31 cellular contexts compared by ENCODE assay signal in genomic region chr6:39587080-39587479, GRCh38.
"Had no signal": no experiment of that assay in that cellular context is flagged by ENCODE, and none has a peak within 500 bp of the region (broad histone marks: within the 10 kb centered on the region; RNA-seq: fewer than 3 reads in every experiment).

No MANE protein-coding gene starts in this region.

- H3K4me1 ChIP-seq: body of pancreas, breast epithelium had no signal

- H3K27ac ChIP-seq: body of pancreas, brain microvascular endothelial cell, breast epithelium, VCaP had no signal

- ATAC-seq: activated CD4-positive, CD25-positive, alpha-beta regulatory T cell treated with anti-CD3 and anti-CD28 coated beads, Interleukin-2, amount 50 U/mL, for 24 hours; activated CD8-positive, alpha-beta T cell treated with anti-CD3 and anti-CD28 coated beads for 36 hours; activated naive CD8-positive, alpha-beta T cell treated with anti-CD3 and anti-CD28 coated beads, Interleukin-2, amount 50 U/mL, for 24 hours; body of pancreas; T-cell; T-helper 17 cell had no signal

- H3K9me3 ChIP-seq: body of pancreas, breast epithelium had no signal

- H3K27ac Mint-ChIP-seq: activated CD4-positive, alpha-beta memory T cell treated with anti-CD3 and anti-CD28 coated beads for 36 hours; activated CD4-positive, alpha-beta T cell treated with anti-CD3 and anti-CD28 coated beads, Interleukin-2, amount 10 ng/mL, durations not matched to agents 24 days and 14 days; activated CD8-positive, alpha-beta T cell treated with anti-CD3 and anti-CD28 coated beads for 36 hours; activated naive CD4-positive, alpha-beta T cell treated with anti-CD3 and anti-CD28 coated beads, Interleukin-2, amount 10 ng/mL, durations not matched to agents 7 days and 5 days; activated naive CD4-positive, alpha-beta T cell treated with anti-CD3 and anti-CD28 coated beads, Interleukin-2, amount 50 U/mL, for 24 hours; activated naive CD8-positive, alpha-beta T cell; activated naive CD8-positive, alpha-beta T cell treated with anti-CD3 and anti-CD28 coated beads, Interleukin-2, amount 10 ng/mL, durations not matched to agents 7 days and 5 days; activated naive CD8-positive, alpha-beta T cell treated with anti-CD3 and anti-CD28 coated beads, Interleukin-2, amount 50 U/mL, for 24 hours; activated T-cell treated with anti-CD3 and anti-CD28 coated beads, Interleukin-2, amount 50 U/mL, for 24 hours; activated T-helper 2 cell treated with anti-CD3 and anti-CD28 coated beads, Interferon-gamma antibody, Interleukin-2, Interleukin-4, amounts not matched to agents 10 μg/mL and 5 μg/mL and 100 μg/mL, durations not matched to agents 14 hours and 24 hours and 36 hours; T-cell; T-helper 17 cell had no signal

- H3K4me3 Mint-ChIP-seq: activated CD4-positive, alpha-beta memory T cell treated with anti-CD3 and anti-CD28 coated beads for 36 hours; activated CD4-positive, alpha-beta T cell treated with anti-CD3 and anti-CD28 coated beads, Interleukin-2, amount 10 ng/mL, durations not matched to agents 24 days and 14 days; activated CD8-positive, alpha-beta T cell treated with anti-CD3 and anti-CD28 coated beads for 36 hours; activated naive CD4-positive, alpha-beta T cell treated with anti-CD3 and anti-CD28 coated beads, Interleukin-2, amount 10 ng/mL, durations not matched to agents 7 days and 5 days; activated naive CD4-positive, alpha-beta T cell treated with anti-CD3 and anti-CD28 coated beads, Interleukin-2, amount 50 U/mL, for 24 hours; activated naive CD8-positive, alpha-beta T cell; activated naive CD8-positive, alpha-beta T cell treated with anti-CD3 and anti-CD28 coated beads, Interleukin-2, amount 10 ng/mL, durations not matched to agents 7 days and 5 days; activated naive CD8-positive, alpha-beta T cell treated with anti-CD3 and anti-CD28 coated beads, Interleukin-2, amount 50 U/mL, for 24 hours; activated T-cell treated with anti-CD3 and anti-CD28 coated beads, Interleukin-2, amount 50 U/mL, for 24 hours; T-cell; T-helper 17 cell had no signal

- H3K36me3 ChIP-seq: brain microvascular endothelial cell, breast epithelium had no signal

- H3K4me1 Mint-ChIP-seq: activated CD4-positive, alpha-beta T cell treated with anti-CD3 and anti-CD28 coated beads, Interleukin-2, amount 10 ng/mL, durations not matched to agents 24 days and 14 days; activated naive CD4-positive, alpha-beta T cell treated with anti-CD3 and anti-CD28 coated beads, Interleukin-2, amount 10 ng/mL, durations not matched to agents 7 days and 5 days; activated naive CD4-positive, alpha-beta T cell treated with anti-CD3 and anti-CD28 coated beads, Interleukin-2, amount 50 U/mL, for 24 hours; activated naive CD8-positive, alpha-beta T cell treated with anti-CD3 and anti-CD28 coated beads, Interleukin-2, amount 10 ng/mL, durations not matched to agents 7 days and 5 days; activated naive CD8-positive, alpha-beta T cell treated with anti-CD3 and anti-CD28 coated beads, Interleukin-2, amount 50 U/mL, for 24 hours; T-cell; T-helper 17 cell had no signal

- H3K27me3 ChIP-seq: body of pancreas, brain microvascular endothelial cell, breast epithelium had no signal

- H3K4me3 ChIP-seq: body of pancreas, breast epithelium had no signal

- DNase-seq: activated CD4-positive, alpha-beta memory T cell treated with anti-CD3 and anti-CD28 coated beads for 36 hours; activated CD4-positive, alpha-beta T cell treated with anti-CD3 and anti-CD28 coated beads for 1 hour; activated CD4-positive, alpha-beta T cell treated with anti-CD3 and anti-CD28 coated beads for 4 hours; activated CD4-positive, alpha-beta T cell treated with anti-CD3 and anti-CD28 coated beads, Interleukin-2, amount 10 ng/mL, durations not matched to agents 24 days and 14 days; activated CD4-positive, alpha-beta T cell treated with anti-CD3 and anti-CD28 coated beads, Interleukin-2, amount 50 U/mL, for 1 hour; activated CD4-positive, alpha-beta T cell treated with anti-CD3 and anti-CD28 coated beads, Interleukin-2, amount 50 U/mL, for 4 hours; activated CD4-positive, CD25-positive, alpha-beta regulatory T cell; activated CD8-positive, alpha-beta memory T cell treated with anti-CD3 and anti-CD28 coated beads, Interleukin-2, amount 50 U/mL, for 4 hours; activated CD8-positive, alpha-beta T cell treated with anti-CD3 and anti-CD28 coated beads for 36 hours; activated effector memory CD4-positive, alpha-beta T cell treated with Interleukin-2 at 50 U/mL for 16 hours; activated gamma-delta T cell; activated naive CD4-positive, alpha-beta T cell treated with anti-CD3 and anti-CD28 coated beads, Interleukin-2, amount 10 ng/mL, durations not matched to agents 7 days and 5 days; activated naive CD4-positive, alpha-beta T cell treated with Interleukin-2 at 50 U/mL for 16 hours; activated naive CD8-positive, alpha-beta T cell treated with anti-CD3 and anti-CD28 coated beads, Interleukin-2, amount 10 ng/mL, durations not matched to agents 7 days and 5 days; activated naive CD8-positive, alpha-beta T cell treated with anti-CD3 and anti-CD28 coated beads, Interleukin-2, amount 50 U/mL, for 24 hours; activated T-cell treated with anti-CD3 and anti-CD28 coated beads for 4 hours; activated T-cell treated with anti-CD3 and anti-CD28 coated beads, Interleukin-2, amount 50 U/mL, for 24 hours; activated T-cell treated with anti-CD3 and anti-CD28 coated beads, Interleukin-2, amount 50 U/mL, for 48 hours; amniotic stem cell; aorta; body of pancreas; brain microvascular endothelial cell; central memory CD4-positive, alpha-beta T cell; T-cell; T-helper 17 cell had no signal

- H3K9me3 Mint-ChIP-seq: activated CD4-positive, alpha-beta memory T cell treated with anti-CD3 and anti-CD28 coated beads for 36 hours; activated CD4-positive, alpha-beta T cell treated with anti-CD3 and anti-CD28 coated beads, Interleukin-2, amount 10 ng/mL, durations not matched to agents 24 days and 14 days; activated CD8-positive, alpha-beta T cell treated with anti-CD3 and anti-CD28 coated beads for 36 hours; activated naive CD4-positive, alpha-beta T cell treated with anti-CD3 and anti-CD28 coated beads, Interleukin-2, amount 10 ng/mL, durations not matched to agents 7 days and 5 days; activated naive CD4-positive, alpha-beta T cell treated with anti-CD3 and anti-CD28 coated beads, Interleukin-2, amount 50 U/mL, for 24 hours; activated naive CD8-positive, alpha-beta T cell treated with anti-CD3 and anti-CD28 coated beads, Interleukin-2, amount 10 ng/mL, durations not matched to agents 7 days and 5 days; activated naive CD8-positive, alpha-beta T cell treated with anti-CD3 and anti-CD28 coated beads, Interleukin-2, amount 50 U/mL, for 24 hours; activated T-cell treated with anti-CD3 and anti-CD28 coated beads, Interleukin-2, amount 50 U/mL, for 24 hours; activated T-helper 2 cell treated with anti-CD3 and anti-CD28 coated beads, Interferon-gamma antibody, Interleukin-2, Interleukin-4, amounts not matched to agents 10 μg/mL and 5 μg/mL and 100 μg/mL, durations not matched to agents 14 hours and 24 hours and 36 hours; T-cell had no signal

- H3K36me3 Mint-ChIP-seq: activated CD4-positive, alpha-beta memory T cell treated with anti-CD3 and anti-CD28 coated beads for 36 hours; activated naive CD4-positive, alpha-beta T cell treated with anti-CD3 and anti-CD28 coated beads, Interleukin-2, amount 10 ng/mL, durations not matched to agents 7 days and 5 days; activated naive CD4-positive, alpha-beta T cell treated with anti-CD3 and anti-CD28 coated beads, Interleukin-2, amount 50 U/mL, for 24 hours; activated naive CD8-positive, alpha-beta T cell; activated naive CD8-positive, alpha-beta T cell treated with anti-CD3 and anti-CD28 coated beads, Interleukin-2, amount 10 ng/mL, durations not matched to agents 7 days and 5 days; T-cell had no signal
